26 cellular contexts compared by ENCODE assay signal in the genomic region with DNA sequence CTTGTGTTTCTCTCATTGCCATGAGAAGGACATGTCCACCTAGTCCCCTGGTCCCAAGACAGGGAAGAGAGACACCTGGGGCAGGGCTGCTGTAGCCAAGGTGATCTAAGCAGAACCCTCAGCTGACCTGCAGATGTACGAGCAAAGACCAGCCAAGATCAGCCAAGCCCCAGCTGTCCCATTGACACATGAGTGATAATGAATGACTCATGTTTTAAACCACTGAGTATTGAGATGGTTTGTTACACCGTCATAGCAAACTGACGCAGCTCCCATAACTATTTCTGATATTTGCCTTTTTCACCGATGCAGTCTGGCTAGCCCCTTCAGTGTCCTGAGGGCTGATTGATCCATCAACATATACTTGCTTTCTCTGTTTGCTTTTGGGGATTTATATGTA. TPM values are rescaled to one million over a fixed set of nuclear protein-coding genes. Genes with fewer than 3 reads are reported as not detected.
DNase-seq lines count a peak whose midpoint lies in the region; ATAC-seq and TF ChIP-seq lines count a peak whose summit lies in the region.
"Had no signal": no experiment of that assay in that cellular context is flagged by ENCODE, and none has a peak within 500 bp of the region (broad histone marks: within the 10 kb centered on the region; RNA-seq: fewer than 3 reads in every experiment).

No MANE protein-coding gene starts in this region.

- no TSS peak for BruUV-seq in PC-9 (replicated peaks; lab: Mats Ljungman, UMichigan)

- no peaks in the 10 kb centered on the region for H3K36me3 ChIP-seq in PC-9 (ENCODE audit: low read depth)
- H3K36me3 ChIP-seq: gastrocnemius medialis, transverse colon had no signal

- peak overlapping the region; percentile 30 to 39 for H3K27ac Mint-ChIP-seq in effector memory CD8-positive, alpha-beta T cell
- H3K27ac Mint-ChIP-seq: CD4-positive, alpha-beta T cell had no signal

- H3K4me2 ChIP-seq in PC-9 = no peak overlapping the region
- H3K4me2 ChIP-seq: hepatocyte, SK-N-SH had no signal

- CTCF ChIA-PET in PC-9 (lab: Charles Lee) = no interaction called here

- H3K4me1 Mint-ChIP-seq in effector memory CD8-positive, alpha-beta T cell (ENCODE audit: low read depth in 2 of 2) = peaks cover 3 to 6% of the 10 kb centered on the region in 2 donors

- no peaks in the 10 kb centered on the region for H3K27me3 ChIP-seq in PC-9 (ENCODE audit: insufficient read depth, low read depth)
- H3K27me3 ChIP-seq: gastrocnemius medialis, hepatocyte, transverse colon had no signal

- peaks cover 10% of the 10 kb centered on the region for H3K4me1 ChIP-seq in PC-9 (replicated peaks; ENCODE audit: insufficient read depth)
- H3K4me1 ChIP-seq: gastrocnemius medialis had no signal

- no peaks in the 10 kb centered on the region for H3K9me2 ChIP-seq in PC-9 (ENCODE audit: insufficient read depth)
- H3K9me2 ChIP-seq: SK-N-SH had no signal

- H3K27ac ChIP-seq in PC-9 = no peak overlapping the region
- H3K27ac ChIP-seq: gastrocnemius medialis, hepatocyte, transverse colon had no signal

- no peaks in the 10 kb centered on the region for H3K79me2 ChIP-seq in PC-9 (ENCODE audit: low read depth)
- H3K79me2 ChIP-seq: hepatocyte had no signal

- TF ChIP-seq CTCF in PC-9 (conservative IDR thresholded peaks at IDR 0.05) (no peak), foreskin fibroblast (IDR thresholded peaks at IDR 0.05; ENCODE audit: low read depth, low read length) (no peak)

- no peaks in the 10 kb centered on the region for H3F3A ChIP-seq in PC-9 (ENCODE audit: insufficient read depth, low read depth)

- no peak overlapping the region for H3K4me3 Mint-ChIP-seq in effector memory CD8-positive, alpha-beta T cell
- H3K4me3 Mint-ChIP-seq: CD4-positive, alpha-beta T cell; naive thymus-derived CD8-positive, alpha-beta T cell had no signal

- no peaks in the 10 kb centered on the region for H3K36me3 Mint-ChIP-seq in effector memory CD8-positive, alpha-beta T cell (ENCODE audit: insufficient read depth)

- peak; percentile 50 for DNase-seq in activated CD4-positive, alpha-beta T cell treated with anti-CD3 and anti-CD28 coated beads for 48 hours
- no peak for DNase-seq in activated CD4-positive, alpha-beta T cell treated with anti-CD3 and anti-CD28 coated beads for 4 hours
- peak; percentile 28 for DNase-seq in stimulated activated CD4-positive, alpha-beta T cell treated with anti-CD3 and anti-CD28 coated beads, Interleukin-1b, Interleukin-23, amount 100 ng/mL, for 48 hours
- no peak for DNase-seq in stimulated activated CD4-positive, alpha-beta T cell treated with anti-CD3 and anti-CD28 coated beads, Interleukin-4, amount 100 ng/mL, for 1 hour
- DNase-seq in effector memory CD8-positive, alpha-beta T cell = no peak
- DNase-seq in PC-9 (no peak), foreskin fibroblast (no peak)
- DNase-seq: 8988T; activated CD8-positive, alpha-beta memory T cell treated with anti-CD3 and anti-CD28 coated beads for 24 hours; CD4-positive, alpha-beta T cell; DMS 273 treated with DMSO at 0.1 percent for 48 hours; effector CD8-positive, alpha-beta T cell; gastrocnemius medialis; midbrain; naive thymus-derived CD8-positive, alpha-beta T cell; NCI-H1105; NCI-H2029; NCI-H345; NCI-H774; retina; SK-N-SH; transverse colon had no signal

- H3K27me3 Mint-ChIP-seq in effector memory CD8-positive, alpha-beta T cell = no peaks in the 10 kb centered on the region
- H3K27me3 Mint-ChIP-seq: CD4-positive, alpha-beta T cell; naive thymus-derived CD8-positive, alpha-beta T cell had no signal

- H4K20me1 ChIP-seq in PC-9 (ENCODE audit: insufficient read depth) = no peaks in the 10 kb centered on the region

- no peaks in the 10 kb centered on the region for H3K9me3 ChIP-seq in PC-9 (ENCODE audit: insufficient read depth, low read depth)
- H3K9me3 ChIP-seq: gastrocnemius medialis, SK-N-SH, transverse colon had no signal

- H2AFZ ChIP-seq in PC-9 = no peak overlapping the region
- H2AFZ ChIP-seq: hepatocyte had no signal

- no peaks in the 10 kb centered on the region for H3K9me3 Mint-ChIP-seq in effector memory CD8-positive, alpha-beta T cell
- H3K9me3 Mint-ChIP-seq: CD4-positive, alpha-beta T cell; naive thymus-derived CD8-positive, alpha-beta T cell had no signal

- intact Hi-C loops in PC-9 (cut with micrococcal nuclease; ENCODE audit: unreplicated experiment) = no loop called here

- ATAC-seq in effector memory CD8-positive, alpha-beta T cell (replicated peaks) = no peak
- no peak for ATAC-seq in GM18907 (IDR thresholded peaks at IDR 0.05; ENCODE audit: unreplicated experiment)
- ATAC-seq: gastrocnemius medialis; naive thymus-derived CD8-positive, alpha-beta T cell had no signal

- no peak overlapping the region for H3K4me3 ChIP-seq in PC-9
- no peak overlapping the region for H3K4me3 ChIP-seq in foreskin fibroblast (ENCODE audit: low read depth in 1 of 2, low read length in 2 of 2)
- H3K4me3 ChIP-seq: gastrocnemius medialis, hepatocyte, transverse colon had no signal

- POLR2A ChIA-PET in PC-9 (lab: Charles Lee; ENCODE audit: unreplicated experiment) = no interaction called here

RNA-seq across cellular contexts. Expression of a gene that starts 6.7 kb away (rescaled TPM):
- not detected in 2 replicates for total RNA-seq in PC-9 (2021)
- total RNA-seq: CD4-positive, alpha-beta T cell; gastrocnemius medialis; hepatocyte; liver; naive thymus-derived CD8-positive, alpha-beta T cell; osteocyte; transverse colon had no signal

RNA-seq across cellular contexts. Expression of a gene that starts 17.9 kb away (rescaled TPM):
- total RNA-seq in PC-9 (2021) = not detected in 2 replicates
- total RNA-seq: CD4-positive, alpha-beta T cell; gastrocnemius medialis; hepatocyte; liver; naive thymus-derived CD8-positive, alpha-beta T cell; osteocyte; transverse colon had no signal

RNA-seq across cellular contexts. Expression of a gene that starts 21.7 kb away (rescaled TPM):
- total RNA-seq in PC-9 (2021) = 23.2 and 28.9 TPM in 2 replicates

Comparison
In these comparisons a context has a peak if more than half of its experiments do, and no peak if none do; other contexts are left out.
1. DNase-seq: peak in activated CD4-positive, alpha-beta T cell treated with anti-CD3 and anti-CD28 coated beads for 48 hours (single experiment) and stimulated activated CD4-positive, alpha-beta T cell treated with anti-CD3 and anti-CD28 coated beads, Interleukin-1b, Interleukin-23, amount 100 ng/mL, for 48 hours (single experiment); none in activated CD4-positive, alpha-beta T cell treated with anti-CD3 and anti-CD28 coated beads for 4 hours (0 of 2), stimulated activated CD4-positive, alpha-beta T cell treated with anti-CD3 and anti-CD28 coated beads, Interleukin-4, amount 100 ng/mL, for 1 hour (single experiment), effector memory CD8-positive, alpha-beta T cell (0 of 3), PC-9 (0 of 2) and foreskin fibroblast (0 of 2).